Comparison of ENCODE assay signal across 27 cellular contexts in genomic region chr2:129817175-129817574, GRCh38.
"Had no signal": no experiment of that assay in that cellular context is flagged by ENCODE, and none has a peak within 500 bp of the region (broad histone marks: within the 10 kb centered on the region; RNA-seq: fewer than 3 reads in every experiment).

No MANE protein-coding gene starts in this region.

- FAIRE-seq: islet of Langerhans, kidney, small intestine had no signal

- H2AFZ ChIP-seq: neural progenitor cell had no signal

- H3K36me3 Mint-ChIP-seq: immature natural killer cell; stimulated activated memory B cell treated with anti-CD40 and anti-IgM and Interleukin-4, amounts not matched to agents 10 μg/mL and 1 μg/mL and 100 μg/mL, for 72 hours; type B pancreatic cell had no signal

- H3K36me3 ChIP-seq: left lung, lower lobe of right lung, neural progenitor cell, ovary, right atrium auricular region, sigmoid colon, spleen, uterus had no signal

- H3K4me3 ChIP-seq: left lung, lower lobe of right lung, neural progenitor cell, ovary, right atrium auricular region, sigmoid colon, spleen, tibial nerve, uterus had no signal

- H3K4me1 Mint-ChIP-seq: immature natural killer cell; natural killer cell; neural progenitor cell; stimulated activated memory B cell treated with anti-CD40 and anti-IgM and Interleukin-4, amounts not matched to agents 10 μg/mL and 1 μg/mL and 100 μg/mL, for 72 hours had no signal

- DNase-seq: hypothalamus; immature natural killer cell; kidney; left colon; lower lobe of right lung; mammary epithelial cell; mesenchymal stem cell; naive B cell; natural killer cell; nephron progenitor cell; ovary; sigmoid colon; small intestine; spleen; stimulated activated CD4-positive, alpha-beta T cell treated with anti-CD3 and anti-CD28 coated beads, Interleukin-4, amount 100 ng/mL, for 24 hours; stimulated activated naive CD4-positive, alpha-beta T cell treated with Interleukin-2 at 50 U/mL for 16 hours; stimulated activated naive CD8-positive, alpha-beta T cell treated with anti-CD3 and anti-CD28 coated beads, Interleukin-15, amount 100 ng/mL, for 72 hours; substantia nigra; uterus had no signal

- H3K4me1 ChIP-seq: lower lobe of right lung, neural progenitor cell, right atrium auricular region, sigmoid colon, tibial nerve, uterus had no signal

- H3K4me3 Mint-ChIP-seq: immature natural killer cell; naive B cell; natural killer cell; nephron progenitor cell; neural progenitor cell; stimulated activated memory B cell treated with anti-CD40 and anti-IgM and Interleukin-4, amounts not matched to agents 10 μg/mL and 1 μg/mL and 100 μg/mL, for 72 hours; stimulated activated naive CD8-positive, alpha-beta T cell treated with anti-CD3 and anti-CD28 coated beads, Interleukin-15, amount 100 ng/mL, for 72 hours; type B pancreatic cell had no signal

- H3K27ac ChIP-seq: left lung, lower lobe of right lung, neural progenitor cell, ovary, right atrium auricular region, sigmoid colon, spleen, tibial nerve, uterus had no signal

- H3K4me2 ChIP-seq: neural progenitor cell had no signal

- H3K27ac Mint-ChIP-seq: immature natural killer cell; naive B cell; natural killer cell; nephron progenitor cell; neural progenitor cell; progenitor cell of endocrine pancreas; stimulated activated memory B cell treated with anti-CD40 and anti-IgM and Interleukin-4, amounts not matched to agents 10 μg/mL and 1 μg/mL and 100 μg/mL, for 72 hours; stimulated activated naive CD8-positive, alpha-beta T cell treated with anti-CD3 and anti-CD28 coated beads, Interleukin-15, amount 100 ng/mL, for 72 hours; type B pancreatic cell had no signal

- H3K9ac ChIP-seq: neural progenitor cell had no signal

- H3K27me3 ChIP-seq: left lung, neural progenitor cell, ovary, right atrium auricular region, sigmoid colon, tibial nerve, uterus had no signal

- ATAC-seq: left colon; left lung; lower lobe of right lung; natural killer cell; stimulated activated memory B cell treated with anti-CD40 and anti-IgM and Interleukin-4, amounts not matched to agents 10 μg/mL and 1 μg/mL and 100 μg/mL, for 72 hours; stimulated activated naive CD8-positive, alpha-beta T cell treated with anti-CD3 and anti-CD28 coated beads, Interleukin-15, amount 100 ng/mL, for 72 hours had no signal

- H3K9me3 ChIP-seq: ovary, uterus had no signal
